12 cellular contexts compared by ENCODE assay signal in the genomic region with DNA sequence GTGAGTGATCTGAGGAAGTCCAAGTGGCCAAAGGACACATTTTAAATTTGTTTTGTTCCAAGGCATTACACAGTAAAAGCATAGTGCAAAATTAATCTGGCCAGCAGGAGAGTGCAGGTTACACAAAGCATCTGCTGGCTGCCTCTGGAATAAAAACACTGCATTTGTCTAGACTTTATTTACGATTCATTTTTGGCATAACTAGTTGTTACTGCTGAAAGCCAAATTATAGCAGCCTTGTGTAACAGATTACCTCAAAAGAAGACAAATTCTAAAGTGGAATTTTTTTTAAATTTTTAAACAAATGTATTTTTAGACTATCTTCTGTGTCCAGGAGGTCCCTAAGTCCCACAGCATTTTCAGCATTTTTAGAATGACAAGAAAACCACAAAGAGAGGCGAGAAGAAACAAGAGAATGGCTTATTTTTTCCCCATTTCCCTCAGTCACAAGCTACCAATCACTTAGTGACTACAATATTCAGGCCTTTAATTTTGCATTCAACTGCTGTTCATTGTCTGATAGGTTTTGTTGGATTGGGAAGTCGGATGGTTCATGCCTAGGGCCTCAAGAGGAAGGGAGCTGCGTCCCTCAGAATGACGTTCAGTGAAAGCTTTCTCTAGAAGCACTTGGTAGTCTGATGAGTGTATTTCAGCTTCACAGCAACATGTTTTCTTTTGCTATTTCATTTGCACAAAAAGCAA. TPM values are rescaled to one million over a fixed set of nuclear protein-coding genes. Genes with fewer than 3 reads are reported as not detected.
A peak's percentile ranks its signal among the peaks of the same experiment; 100 is the strongest.
DNase-seq lines count a peak whose midpoint lies in the region; ATAC-seq and TF ChIP-seq lines count a peak whose summit lies in the region.
"Had no signal": no experiment of that assay in that cellular context is flagged by ENCODE, and none has a peak within 500 bp of the region (broad histone marks: within the 10 kb centered on the region; RNA-seq: fewer than 3 reads in every experiment).

No MANE protein-coding gene starts in this region.

- peak overlapping the region; percentile 37 for H3K23ac ChIP-seq in IMR-90 (ENCODE audit: low read depth, low read length)

- H2AK5ac ChIP-seq in IMR-90 (ENCODE audit: low read depth, low read length): no peak overlapping the region

- H3K36me3 ChIP-seq in IMR-90 (ENCODE audit: control insufficient read depth, insufficient read depth, low read length): no peaks in the 10 kb centered on the region
- H3K36me3 ChIP-seq in lower lobe of right lung: no peaks in the 10 kb centered on the region
- H3K36me3 ChIP-seq in upper lobe of right lung: no peaks in the 10 kb centered on the region

- H3K4ac ChIP-seq in IMR-90 (ENCODE audit: low read depth, low read length): peak overlapping the region; percentile 66

- H2AFZ ChIP-seq in IMR-90 (replicated peaks; ENCODE audit: low read length, poor library complexity): peak overlapping the region; percentile 72

- H2BK20ac ChIP-seq in IMR-90 (ENCODE audit: low read depth, low read length): peak overlapping the region; percentile 58

- no peak for TF ChIP-seq POLR2A in IMR-90 (IDR thresholded peaks at IDR 0.05; ENCODE audit: low read depth, low read length)

- WGBS in IMR-90 (ENCODE audit: extremely low coverage in 2 of 2, insufficient read length in 1 of 2), 2 experiments: no CpG with 5 or more reads among the region's 5 CpGs

- no peaks in the 10 kb centered on the region for H3K27me3 ChIP-seq in IMR-90 (ENCODE audit: control insufficient read depth, insufficient read depth, low read length)
- no peaks in the 10 kb centered on the region for H3K27me3 ChIP-seq in lower lobe of right lung (ENCODE audit: low read depth)
- H3K27me3 ChIP-seq in upper lobe of right lung: no peaks in the 10 kb centered on the region

- H3K14ac ChIP-seq in IMR-90 (replicated peaks; ENCODE audit: low read depth, low read length): peak overlapping the region; percentile 16; the same call in 1 of the 2 replicates

- H3K56ac ChIP-seq in IMR-90 (ENCODE audit: extremely low read depth, insufficient read depth, low read length): no peak overlapping the region; the same call in 1 of the 2 replicates

- peak; percentile 49 for DNase-seq in IMR-90
- DNase-seq in lower lobe of right lung: no peak
- no peak for DNase-seq in upper lobe of right lung
- no peak for DNase-seq in KG1 (lab: John Stamatoyannopoulos, UW)
- DNase-seq in NOMO-1 treated with dmso at 0.1 percent for 144 hours (lab: John Stamatoyannopoulos, UW; ENCODE audit: unreplicated experiment): no peak
- DNase-seq: activated CD4-positive, alpha-beta memory T cell treated with anti-CD3 and anti-CD28 coated beads for 36 hours; activated naive CD8-positive, alpha-beta T cell treated with anti-CD3 and anti-CD28 coated beads, Interleukin-2, amount 50 U/mL, for 24 hours; GDM1 had no signal

- no peak overlapping the region for H2AK9ac ChIP-seq in IMR-90 (replicated peaks; ENCODE audit: low read depth, low read length, poor library complexity)

- peak overlapping the region; percentile 71 for H3K4me2 ChIP-seq in IMR-90 (ENCODE audit: low read depth, low read length)

- H3K4me3 ChIP-seq in IMR-90 (ENCODE audit: insufficient read depth, low read depth, low read length) (no peak overlapping the region), lower lobe of right lung (no peak overlapping the region), upper lobe of right lung (no peak overlapping the region)

- no peaks in the 10 kb centered on the region for H4K20me1 ChIP-seq in IMR-90 (ENCODE audit: insufficient read depth, low read length)

- ATAC-seq in IMR-90 (ENCODE audit: low read depth): peak; percentile 47
- peak; percentile 78 to 85 for ATAC-seq in lower lobe of right lung
- ATAC-seq in upper lobe of right lung: peak; percentile 72
- ATAC-seq in GM19467 (IDR thresholded peaks at IDR 0.05; ENCODE audit: unreplicated experiment): no peak
- ATAC-seq: activated naive CD8-positive, alpha-beta T cell treated with anti-CD3 and anti-CD28 coated beads, Interleukin-2, amount 50 U/mL, for 24 hours; esophagus mucosa; stimulated activated memory B cell treated with anti-CD40 and anti-IgM and Interleukin-4, amounts not matched to agents 10 μg/mL and 1 μg/mL and 100 μg/mL, for 72 hours had no signal

- CTCF ChIA-PET in IMR-90 (lab: Yijun Ruan, JAX): interaction anchor here (0.6 to 1.4 kb wide), 4 partner anchors 14 to 648 kb away, joined by 3 to 7 read pairs (median 5); no protein-coding TSS in a partner anchor

- H4K91ac ChIP-seq in IMR-90 (ENCODE audit: insufficient read depth, low read depth, low read length): peak overlapping the region; percentile 43; the same call in 1 of the 2 replicates

- no peak overlapping the region for H3K9ac ChIP-seq in IMR-90 (ENCODE audit: low read depth, low read length)

- BruUV-seq in IMR-90 (replicated peaks; lab: Mats Ljungman, UMichigan): no TSS peak

- peak overlapping the region in 1 of 2 experiments; percentile 73; a peak in 2 of 4 replicates for H4K8ac ChIP-seq in IMR-90 (ENCODE audit: low read depth in 2 of 2, low read length in 2 of 2)

- TF ChIP-seq CTCF in IMR-90 (conservative IDR thresholded peaks at IDR 0.05; ENCODE audit: low read depth, low read length): no peak
- TF ChIP-seq CTCF in lower lobe of right lung (IDR thresholded peaks at IDR 0.05): peak; percentile 15
- no peak for TF ChIP-seq CTCF in upper lobe of right lung (IDR thresholded peaks at IDR 0.05)

- POLR2A ChIA-PET in IMR-90 (lab: Charles Lee; ENCODE audit: unreplicated experiment): no interaction called here

- H3K9me1 ChIP-seq in IMR-90 (ENCODE audit: insufficient read depth, low read length): peaks cover 3% of the 10 kb centered on the region; the same call in 1 of the 2 replicates

- H3K9me3 ChIP-seq in IMR-90 (ENCODE audit: control insufficient read depth, insufficient read depth, low read length) (no peaks in the 10 kb centered on the region), lower lobe of right lung (no peaks in the 10 kb centered on the region), upper lobe of right lung (no peaks in the 10 kb centered on the region)

- no peaks in the 10 kb centered on the region for H3K79me1 ChIP-seq in IMR-90 (ENCODE audit: low read depth in 1 of 2, low read length in 2 of 2)

- H3K4me1 ChIP-seq in IMR-90 (ENCODE audit: control insufficient read depth, insufficient read depth, low read length) (peaks cover 8% of the 10 kb centered on the region), lower lobe of right lung (peaks cover 23% of the 10 kb centered on the region), upper lobe of right lung (peaks cover 31% of the 10 kb centered on the region)

- H2BK15ac ChIP-seq in IMR-90 (ENCODE audit: low read depth, low read length): no peak overlapping the region; the same call in 2 of the 3 replicates

- H3K27ac ChIP-seq in IMR-90 (ENCODE audit: insufficient read depth, low read length): peak overlapping the region; percentile 44; the same call in 1 of the 2 replicates
- H3K27ac ChIP-seq in cingulate gyrus (ENCODE audit: low read depth, low read length): peak overlapping the region; percentile 63
- H3K27ac ChIP-seq in lower lobe of right lung: peak overlapping the region; percentile 39
- peak overlapping the region; percentile 58 for H3K27ac ChIP-seq in upper lobe of right lung

- in situ Hi-C loops in IMR-90 (cut with MboI; ENCODE audit: low sequenced_read_pairs): no loop called here

- H2BK5ac ChIP-seq in IMR-90 (ENCODE audit: low read depth, low read length, poor library complexity, severe bottlenecking): peak overlapping the region; percentile 75

- H2BK120ac ChIP-seq in IMR-90 (ENCODE audit: low read depth, low read length): peak overlapping the region; percentile 79

- intact Hi-C loops in IMR-90 (cut with micrococcal nuclease) (no loop called here), lower lobe of right lung (cut with DNase I) (no loop called here), upper lobe of right lung (cut with DNase I) (no loop called here)

- peak overlapping the region; percentile 90 for H4K5ac ChIP-seq in IMR-90 (ENCODE audit: low read depth, low read length)

- no peak for TF ChIP-seq RAD21 in IMR-90 (IDR thresholded peaks at IDR 0.05; ENCODE audit: low read length)

- peak overlapping the region; percentile 92 for H3K18ac ChIP-seq in IMR-90 (ENCODE audit: low read depth, low read length)

- dilution Hi-C loops in IMR-90 (cut with HindIII; ENCODE audit: low sequenced_read_pairs, unreplicated experiment): no loop called here

TF ChIP-seq in IMR-90, 13 proteins besides CTCF, POLR2A, EP300 and RAD21 (continues in another document):
- TF ChIP-seq FOS (IDR thresholded peaks at IDR 0.05; ENCODE audit: low read depth, low read length) (no peak), CEBPB (IDR thresholded peaks at IDR 0.05; ENCODE audit: low read depth, low read length) (no peak), NFE2L2 (IDR thresholded peaks at IDR 0.05; ENCODE audit: low read depth, low read length) (no peak), RCOR1 (IDR thresholded peaks at IDR 0.05; ENCODE audit: insufficient replicate concordance, low read length) (no peak), RFX5 (IDR thresholded peaks at IDR 0.05; ENCODE audit: low read depth, low read length) (no peak), MXI1 (IDR thresholded peaks at IDR 0.05; ENCODE audit: borderline replicate concordance, low read depth, low read length) (no peak), BHLHE40 (IDR thresholded peaks at IDR 0.05; ENCODE audit: low read depth, low read length) (no peak)
- TF ChIP-seq, protein P1, sequence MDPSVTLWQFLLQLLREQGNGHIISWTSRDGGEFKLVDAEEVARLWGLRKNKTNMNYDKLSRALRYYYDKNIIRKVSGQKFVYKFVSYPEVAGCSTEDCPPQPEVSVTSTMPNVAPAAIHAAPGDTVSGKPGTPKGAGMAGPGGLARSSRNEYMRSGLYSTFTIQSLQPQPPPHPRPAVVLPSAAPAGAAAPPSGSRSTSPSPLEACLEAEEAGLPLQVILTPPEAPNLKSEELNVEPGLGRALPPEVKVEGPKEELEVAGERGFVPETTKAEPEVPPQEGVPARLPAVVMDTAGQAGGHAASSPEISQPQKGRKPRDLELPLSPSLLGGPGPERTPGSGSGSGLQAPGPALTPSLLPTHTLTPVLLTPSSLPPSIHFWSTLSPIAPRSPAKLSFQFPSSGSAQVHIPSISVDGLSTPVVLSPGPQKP (IDR thresholded peaks at IDR 0.05; ENCODE audit: borderline replicate concordance, low read depth, low read length): no peak
- TF ChIP-seq, protein P2, sequence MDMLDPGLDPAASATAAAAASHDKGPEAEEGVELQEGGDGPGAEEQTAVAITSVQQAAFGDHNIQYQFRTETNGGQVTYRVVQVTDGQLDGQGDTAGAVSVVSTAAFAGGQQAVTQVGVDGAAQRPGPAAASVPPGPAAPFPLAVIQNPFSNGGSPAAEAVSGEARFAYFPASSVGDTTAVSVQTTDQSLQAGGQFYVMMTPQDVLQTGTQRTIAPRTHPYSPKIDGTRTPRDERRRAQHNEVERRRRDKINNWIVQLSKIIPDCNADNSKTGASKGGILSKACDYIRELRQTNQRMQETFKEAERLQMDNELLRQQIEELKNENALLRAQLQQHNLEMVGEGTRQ (IDR thresholded peaks at IDR 0.05; ENCODE audit: low read depth, low read length): no peak

RNA-seq across cellular contexts. Expression of a gene that starts 46.0 kb away (rescaled TPM):
- 1.3 and 1.4 TPM in 2 replicates for total RNA-seq in IMR-90 (2012; rRNA removed)
- 2.9 and 3.0 TPM in 2 replicates for polyA plus RNA-seq in IMR-90 (2012; rRNA removed)
- polyA plus RNA-seq in IMR-90 (2012; cell fraction: cytosol; rRNA removed): 1.4 and 1.9 TPM in 2 replicates
- polyA plus RNA-seq in IMR-90 (2012; cell fraction: nucleus; rRNA removed; ENCODE audit: low replicate concordance): 0.77 and 1.4 TPM in 2 replicates
- not detected for total RNA-seq in lower lobe of right lung
- not detected for total RNA-seq in upper lobe of right lung
- total RNA-seq: activated CD4-positive, alpha-beta memory T cell treated with anti-CD3 and anti-CD28 coated beads for 36 hours; esophagus mucosa had no signal
